9 cellular contexts compared by ENCODE assay signal in genomic region chr17:50213026-50214015, GRCh38. TPM values are rescaled to one million over a fixed set of nuclear protein-coding genes. Genes with fewer than 3 reads are reported as not detected.
A peak's percentile ranks its signal among the peaks of the same experiment; 100 is the strongest.
DNase-seq lines count a peak whose midpoint lies in the region; ATAC-seq, FAIRE-seq and TF ChIP-seq lines count a peak whose summit lies in the region.
"Had no signal": no experiment of that assay in that cellular context is flagged by ENCODE, and none has a peak within 500 bp of the region (broad histone marks: within the 10 kb centered on the region; RNA-seq: fewer than 3 reads in every experiment).

No MANE protein-coding gene starts in this region.

- DNase-seq in DMS 273 treated with DMSO at 0.1 percent for 48 hours (lab: John Stamatoyannopoulos, UW) (peak; percentile 16), GM19239 (ENCODE audit: insufficient read length, low spot score) (peak; percentile 62), natural killer cell (peak; percentile 50), superior temporal gyrus (ENCODE audit: extremely low spot score) (no peak), OCI-M2 (lab: John Stamatoyannopoulos, UW; ENCODE audit: unreplicated experiment) (no peak)
- DNase-seq in activated CD8-positive, alpha-beta memory T cell treated with anti-CD3 and anti-CD28 coated beads, Interleukin-2, amount 10 ng/mL, durations not matched to agents 7 days and 5 days, result peak; percentile 73

- H3K4me1 Mint-ChIP-seq in activated CD8-positive, alpha-beta memory T cell treated with anti-CD3 and anti-CD28 coated beads, Interleukin-2, amount 10 ng/mL, durations not matched to agents 7 days and 5 days, result peaks cover 12% of the 10 kb centered on the region
- peaks cover 15 to 20% of the 10 kb centered on the region in 2 donors for H3K4me1 Mint-ChIP-seq in natural killer cell

- H3K27ac Mint-ChIP-seq in activated CD8-positive, alpha-beta memory T cell treated with anti-CD3 and anti-CD28 coated beads, Interleukin-2, amount 10 ng/mL, durations not matched to agents 7 days and 5 days, result no peak overlapping the region
- peak overlapping the region in 1 of 2 donors; percentile 35 for H3K27ac Mint-ChIP-seq in natural killer cell

- intact Hi-C loops in natural killer cell (cut with micrococcal nuclease), result no loop called here

- no peaks in the 10 kb centered on the region for H3K36me3 Mint-ChIP-seq in activated CD8-positive, alpha-beta memory T cell treated with anti-CD3 and anti-CD28 coated beads, Interleukin-2, amount 10 ng/mL, durations not matched to agents 7 days and 5 days
- no peaks in the 10 kb centered on the region for H3K36me3 Mint-ChIP-seq in natural killer cell

- no peak for TF ChIP-seq CTCF in natural killer cell (IDR thresholded peaks at IDR 0.05)

- FAIRE-seq in GM19239 (lab: Jason Lieb, UNC), result no peak
- FAIRE-seq: endometrium had no signal

- CTCF ChIA-PET in activated CD8-positive, alpha-beta memory T cell treated with anti-CD3 and anti-CD28 coated beads, Interleukin-2, amount 10 ng/mL, durations not matched to agents 7 days and 5 days (lab: Charles Lee), result interaction anchor here (0.7 to 5.8 kb wide), 13 partner anchors 8 to 119 kb away, joined by 3 to 64 read pairs (median 4); partner anchors contain the start of genes COL1A1 and TMEM92

- H3K4me3 Mint-ChIP-seq in activated CD8-positive, alpha-beta memory T cell treated with anti-CD3 and anti-CD28 coated beads, Interleukin-2, amount 10 ng/mL, durations not matched to agents 7 days and 5 days, result no peak overlapping the region
- H3K4me3 Mint-ChIP-seq in natural killer cell, result no peak overlapping the region

- ATAC-seq in HG03354 (IDR thresholded peaks at IDR 0.05; ENCODE audit: poor library complexity, severe bottlenecking, unreplicated experiment) (peak; percentile 70), natural killer cell (peak; percentile 92 to 99 (median 94)), HG02623 (IDR thresholded peaks at IDR 0.05; ENCODE audit: unreplicated experiment) (no peak)
- ATAC-seq in activated CD8-positive, alpha-beta memory T cell treated with anti-CD3 and anti-CD28 coated beads, Interleukin-2, amount 10 ng/mL, durations not matched to agents 7 days and 5 days, result peak; percentile 88

- H3K9me3 Mint-ChIP-seq in activated CD8-positive, alpha-beta memory T cell treated with anti-CD3 and anti-CD28 coated beads, Interleukin-2, amount 10 ng/mL, durations not matched to agents 7 days and 5 days (ENCODE audit: low read depth), result no peaks in the 10 kb centered on the region
- H3K9me3 Mint-ChIP-seq in natural killer cell, result no peaks in the 10 kb centered on the region

- peaks cover 63% of the 10 kb centered on the region for H3K27me3 Mint-ChIP-seq in activated CD8-positive, alpha-beta memory T cell treated with anti-CD3 and anti-CD28 coated beads, Interleukin-2, amount 10 ng/mL, durations not matched to agents 7 days and 5 days
- H3K27me3 Mint-ChIP-seq in natural killer cell (ENCODE audit: low read depth in 2 of 2), result peaks cover 38 to 59% of the 10 kb centered on the region in 2 donors

RNA-seq across cellular contexts. Expression of gene COL1A1, which starts 11.9 kb away (rescaled TPM):
- 1 to 10 TPM in 1 of 2 experiments, under 1 TPM in 1; 0.67 to 1.6 TPM for total RNA-seq in activated CD8-positive, alpha-beta memory T cell treated with anti-CD3 and anti-CD28 coated beads, Interleukin-2, amount 10 ng/mL, durations not matched to agents 7 days and 5 days
- total RNA-seq in natural killer cell, result 1 to 10 TPM; 2.3 to 7.5 (median 2.6) TPM

RNA-seq across cellular contexts. Expression of gene SGCA, which starts 47.5 kb away (rescaled TPM):
- under 1 TPM in 1 of 2 experiments, not detected in 1; 0.23 TPM for total RNA-seq in activated CD8-positive, alpha-beta memory T cell treated with anti-CD3 and anti-CD28 coated beads, Interleukin-2, amount 10 ng/mL, durations not matched to agents 7 days and 5 days
- not detected for total RNA-seq in natural killer cell

Comparison
In these comparisons a context has a peak if more than half of its experiments do, and no peak if none do; other contexts are left out.
1. DNase-seq: peak in DMS 273 treated with DMSO at 0.1 percent for 48 hours (single experiment), GM19239 (single experiment), activated CD8-positive, alpha-beta memory T cell treated with anti-CD3 and anti-CD28 coated beads, Interleukin-2, amount 10 ng/mL, durations not matched to agents 7 days and 5 days (single experiment) and natural killer cell (single experiment); none in superior temporal gyrus (single experiment) and OCI-M2 (single experiment).